Comparison of ENCODE assay signal across 37 cellular contexts in genomic region chr14:78383060-78383459, GRCh38.
"Had no signal": no experiment of that assay in that cellular context is flagged by ENCODE, and none has a peak within 500 bp of the region (broad histone marks: within the 10 kb centered on the region; RNA-seq: fewer than 3 reads in every experiment).

No MANE protein-coding gene starts in this region.

- H3K27me3 ChIP-seq: adrenal gland, body of pancreas, cardiac muscle cell, colonic mucosa had no signal

- H3K4me3 ChIP-seq: adrenal gland, body of pancreas, cardiac muscle cell, colonic mucosa had no signal

- H3K4me3 Mint-ChIP-seq: activated B cell treated with CpG ODN at 0.5 μM for 24 hours; activated CD4-positive, alpha-beta memory T cell treated with anti-CD3 and anti-CD28 coated beads for 36 hours; activated CD4-positive, alpha-beta T cell treated with anti-CD3 and anti-CD28 coated beads, Interleukin-2, amount 10 ng/mL, durations not matched to agents 24 days and 14 days; activated CD8-positive, alpha-beta memory T cell treated with anti-CD3 and anti-CD28 coated beads, Interleukin-2, amount 10 ng/mL, durations not matched to agents 7 days and 5 days; activated CD8-positive, alpha-beta T cell treated with anti-CD3 and anti-CD28 coated beads, Interleukin-2, amount 10 ng/mL, durations not matched to agents 7 days and 5 days; activated naive CD4-positive, alpha-beta T cell treated with anti-CD3 and anti-CD28 coated beads for 36 hours; activated naive CD4-positive, alpha-beta T cell treated with anti-CD3 and anti-CD28 coated beads, Interleukin-2, amount 50 U/mL, for 24 hours; activated naive CD8-positive, alpha-beta T cell treated with anti-CD3 and anti-CD28 coated beads for 36 hours; activated naive CD8-positive, alpha-beta T cell treated with anti-CD3 and anti-CD28 coated beads, Interleukin-2, amount 50 U/mL, for 24 hours; activated T-helper 1 cell treated with anti-CD3 and anti-CD28 coated beads, Interleukin-12 subunit alpha, Interleukin-12 subunit beta, Interleukin-2, Interleukin-4 antibody, amounts not matched to agents 30 ng/mL and 10 ng/mL and 1 ng/mL, durations not matched to agents 14 hours and 24 hours and 36 hours; T-helper 17 cell; T-helper 2 cell treated with Interferon-gamma antibody and Interleukin-4, amounts not matched to agents 5 μg/mL and 100 μg/mL, for 36 hours had no signal

- H3K4me1 ChIP-seq: adrenal gland, body of pancreas, colonic mucosa had no signal

- FAIRE-seq: endometrium, endothelial cell of umbilical vein, frontal cortex had no signal

- H3K9me3 ChIP-seq: adrenal gland, body of pancreas, colonic mucosa had no signal

- H3K27ac ChIP-seq: adrenal gland, body of pancreas, cardiac muscle cell, colonic mucosa, epithelial cell of prostate, WERI-Rb-1 had no signal

- H3K36me3 ChIP-seq: adrenal gland, cardiac muscle cell, colonic mucosa, WERI-Rb-1 had no signal

- ATAC-seq: activated CD4-positive, CD25-positive, alpha-beta regulatory T cell treated with anti-CD3 and anti-CD28 coated beads, Interleukin-2, amount 50 U/mL, for 24 hours; activated CD8-positive, alpha-beta memory T cell treated with anti-CD3 and anti-CD28 coated beads, Interleukin-2, amount 10 ng/mL, durations not matched to agents 7 days and 5 days; activated CD8-positive, alpha-beta T cell treated with anti-CD3 and anti-CD28 coated beads, Interleukin-2, amount 10 ng/mL, durations not matched to agents 7 days and 5 days; activated naive CD8-positive, alpha-beta T cell treated with anti-CD3 and anti-CD28 coated beads, Interleukin-2, amount 50 U/mL, for 24 hours; body of pancreas; esophagus mucosa; T-helper 17 cell had no signal

- H3K36me3 Mint-ChIP-seq: activated CD4-positive, alpha-beta memory T cell treated with anti-CD3 and anti-CD28 coated beads for 36 hours; activated CD8-positive, alpha-beta memory T cell treated with anti-CD3 and anti-CD28 coated beads, Interleukin-2, amount 10 ng/mL, durations not matched to agents 7 days and 5 days; activated naive CD4-positive, alpha-beta T cell treated with anti-CD3 and anti-CD28 coated beads, Interleukin-2, amount 50 U/mL, for 24 hours; activated naive CD8-positive, alpha-beta T cell treated with anti-CD3 and anti-CD28 coated beads for 36 hours had no signal

- H3K4me1 Mint-ChIP-seq: activated B cell treated with CpG ODN at 0.5 μM for 24 hours; activated CD4-positive, alpha-beta T cell treated with anti-CD3 and anti-CD28 coated beads, Interleukin-2, amount 10 ng/mL, durations not matched to agents 24 days and 14 days; activated CD8-positive, alpha-beta memory T cell treated with anti-CD3 and anti-CD28 coated beads, Interleukin-2, amount 10 ng/mL, durations not matched to agents 7 days and 5 days; activated naive CD4-positive, alpha-beta T cell treated with anti-CD3 and anti-CD28 coated beads, Interleukin-2, amount 50 U/mL, for 24 hours; activated naive CD8-positive, alpha-beta T cell treated with anti-CD3 and anti-CD28 coated beads for 36 hours; activated naive CD8-positive, alpha-beta T cell treated with anti-CD3 and anti-CD28 coated beads, Interleukin-2, amount 50 U/mL, for 24 hours; T-helper 17 cell had no signal

- DNase-seq: activated B cell treated with CpG ODN at 0.5 μM for 24 hours; activated CD4-positive, alpha-beta memory T cell treated with anti-CD3 and anti-CD28 coated beads for 36 hours; activated CD4-positive, alpha-beta T cell treated with anti-CD3 and anti-CD28 coated beads, Interleukin-2, amount 10 ng/mL, durations not matched to agents 24 days and 14 days; activated CD8-positive, alpha-beta memory T cell treated with anti-CD3 and anti-CD28 coated beads, Interleukin-2, amount 10 ng/mL, durations not matched to agents 7 days and 5 days; activated CD8-positive, alpha-beta memory T cell treated with anti-CD3 and anti-CD28 coated beads, Interleukin-2, amount 50 U/mL, for 4 hours; activated CD8-positive, alpha-beta T cell treated with anti-CD3 and anti-CD28 coated beads, Interleukin-2, amount 10 ng/mL, durations not matched to agents 7 days and 5 days; activated effector memory CD4-positive, alpha-beta T cell treated with anti-CD3 and anti-CD28 coated beads, Interleukin-2, amount 50 U/mL, for 16 hours; activated naive CD4-positive, alpha-beta T cell treated with anti-CD3 and anti-CD28 coated beads for 36 hours; activated naive CD8-positive, alpha-beta T cell treated with anti-CD3 and anti-CD28 coated beads for 36 hours; activated naive CD8-positive, alpha-beta T cell treated with anti-CD3 and anti-CD28 coated beads, Interleukin-2, amount 50 U/mL, for 24 hours; activated T-cell treated with anti-CD3 and anti-CD28 coated beads, Interleukin-2, amount 50 U/mL, for 1 hour; activated T-cell treated with anti-CD3 and anti-CD28 coated beads, Interleukin-2, amount 50 U/mL, for 48 hours; adrenal gland; amygdala; aorta; body of pancreas; central memory CD4-positive, alpha-beta T cell; cerebellar nuclear complex; colonic mucosa; effector CD8-positive, alpha-beta T cell; foreskin fibroblast; head of caudate nucleus; T-helper 1 cell; T-helper 17 cell; T1000; WERI-Rb-1 had no signal

- H3K9me3 Mint-ChIP-seq: activated B cell treated with CpG ODN at 0.5 μM for 24 hours; activated CD4-positive, alpha-beta memory T cell treated with anti-CD3 and anti-CD28 coated beads for 36 hours; activated CD4-positive, alpha-beta T cell treated with anti-CD3 and anti-CD28 coated beads, Interleukin-2, amount 10 ng/mL, durations not matched to agents 24 days and 14 days; activated naive CD8-positive, alpha-beta T cell treated with anti-CD3 and anti-CD28 coated beads, Interleukin-2, amount 50 U/mL, for 24 hours; activated T-helper 1 cell treated with anti-CD3 and anti-CD28 coated beads, Interleukin-12 subunit alpha, Interleukin-12 subunit beta, Interleukin-2, Interleukin-4 antibody, amounts not matched to agents 30 ng/mL and 10 ng/mL and 1 ng/mL, durations not matched to agents 14 hours and 24 hours and 36 hours; activated T-helper 2 cell treated with anti-CD3 and anti-CD28 coated beads, Interferon-gamma antibody, Interleukin-2, Interleukin-4, amounts not matched to agents 10 μg/mL and 5 μg/mL and 100 μg/mL, durations not matched to agents 14 hours and 24 hours and 36 hours; T-helper 2 cell treated with Interferon-gamma antibody and Interleukin-4, amounts not matched to agents 5 μg/mL and 100 μg/mL, for 36 hours had no signal

- H3K27me3 Mint-ChIP-seq: activated B cell treated with CpG ODN at 0.5 μM for 24 hours; activated CD4-positive, alpha-beta memory T cell treated with anti-CD3 and anti-CD28 coated beads for 36 hours; activated CD4-positive, alpha-beta T cell treated with anti-CD3 and anti-CD28 coated beads, Interleukin-2, amount 10 ng/mL, durations not matched to agents 24 days and 14 days; activated CD8-positive, alpha-beta memory T cell treated with anti-CD3 and anti-CD28 coated beads, Interleukin-2, amount 10 ng/mL, durations not matched to agents 7 days and 5 days; activated naive CD8-positive, alpha-beta T cell treated with anti-CD3 and anti-CD28 coated beads for 36 hours; activated naive CD8-positive, alpha-beta T cell treated with anti-CD3 and anti-CD28 coated beads, Interleukin-2, amount 50 U/mL, for 24 hours; T-helper 17 cell had no signal

- H3K27ac Mint-ChIP-seq: activated B cell treated with CpG ODN at 0.5 μM for 24 hours; activated CD4-positive, alpha-beta memory T cell treated with anti-CD3 and anti-CD28 coated beads for 36 hours; activated CD4-positive, alpha-beta T cell treated with anti-CD3 and anti-CD28 coated beads, Interleukin-2, amount 10 ng/mL, durations not matched to agents 24 days and 14 days; activated CD8-positive, alpha-beta memory T cell treated with anti-CD3 and anti-CD28 coated beads, Interleukin-2, amount 10 ng/mL, durations not matched to agents 7 days and 5 days; activated CD8-positive, alpha-beta T cell treated with anti-CD3 and anti-CD28 coated beads, Interleukin-2, amount 10 ng/mL, durations not matched to agents 7 days and 5 days; activated naive CD4-positive, alpha-beta T cell treated with anti-CD3 and anti-CD28 coated beads for 36 hours; activated naive CD4-positive, alpha-beta T cell treated with anti-CD3 and anti-CD28 coated beads, Interleukin-2, amount 50 U/mL, for 24 hours; activated naive CD8-positive, alpha-beta T cell treated with anti-CD3 and anti-CD28 coated beads for 36 hours; activated naive CD8-positive, alpha-beta T cell treated with anti-CD3 and anti-CD28 coated beads, Interleukin-2, amount 50 U/mL, for 24 hours; activated T-helper 1 cell treated with anti-CD3 and anti-CD28 coated beads, Interleukin-12 subunit alpha, Interleukin-12 subunit beta, Interleukin-2, Interleukin-4 antibody, amounts not matched to agents 30 ng/mL and 10 ng/mL and 1 ng/mL, durations not matched to agents 14 hours and 24 hours and 36 hours; activated T-helper 2 cell treated with anti-CD3 and anti-CD28 coated beads, Interferon-gamma antibody, Interleukin-2, Interleukin-4, amounts not matched to agents 10 μg/mL and 5 μg/mL and 100 μg/mL, durations not matched to agents 14 hours and 24 hours and 36 hours; T-helper 17 cell; T-helper 2 cell treated with Interferon-gamma antibody and Interleukin-4, amounts not matched to agents 5 μg/mL and 100 μg/mL, for 36 hours had no signal
